Comparison of ENCODE assay signal across 16 cellular contexts in genomic region chr2:237193436-237193835, GRCh38.
DNase-seq lines count a peak whose midpoint lies in the region; ATAC-seq, FAIRE-seq and TF ChIP-seq lines count a peak whose summit lies in the region.
"Had no signal": no experiment of that assay in that cellular context is flagged by ENCODE, and none has a peak within 500 bp of the region (broad histone marks: within the 10 kb centered on the region; RNA-seq: fewer than 3 reads in every experiment).

No MANE protein-coding gene starts in this region.

- H3K27me3 Mint-ChIP-seq in natural killer cell treated with Interleukin-12 subunit alpha and Interleukin-12 subunit beta and Interleukin-15 and Interleukin-18, amount 100 ng/mL, for 72 hours, result peaks cover 6 to 7% of the 10 kb centered on the region in 2 donors
- H3K27me3 Mint-ChIP-seq in natural killer cell (ENCODE audit: low read depth in 2 of 2), result peaks cover 7 to 8% of the 10 kb centered on the region in 2 donors
- H3K27me3 Mint-ChIP-seq in nephron (ENCODE audit: low read depth), result peaks cover 3% of the 10 kb centered on the region
- H3K27me3 Mint-ChIP-seq: CD4-positive, CD25-positive, alpha-beta regulatory T cell had no signal

- peak; percentile 7 to 46 for ATAC-seq in natural killer cell treated with Interleukin-12 subunit alpha and Interleukin-12 subunit beta and Interleukin-15 and Interleukin-18, amount 100 ng/mL, for 72 hours
- ATAC-seq in natural killer cell (no peak), HG02840 (IDR thresholded peaks at IDR 0.05; ENCODE audit: low FRiP score, unreplicated experiment) (no peak)
- ATAC-seq in stimulated activated effector memory CD8-positive, alpha-beta T cell treated with anti-CD3 and anti-CD28 coated beads, Interleukin-12 subunit alpha, Interleukin-12 subunit beta, amount 100 ng/mL, for 72 hours, result peak; percentile 5
- ATAC-seq: GM23338 had no signal

- H3K4me1 Mint-ChIP-seq in natural killer cell treated with Interleukin-12 subunit alpha and Interleukin-12 subunit beta and Interleukin-15 and Interleukin-18, amount 100 ng/mL, for 72 hours (ENCODE audit: low read depth in 2 of 2), result no peaks in the 10 kb centered on the region
- H3K4me1 Mint-ChIP-seq in natural killer cell, result no peaks in the 10 kb centered on the region
- peaks cover 71% of the 10 kb centered on the region for H3K4me1 Mint-ChIP-seq in nephron
- H3K4me1 Mint-ChIP-seq in stimulated activated effector memory CD8-positive, alpha-beta T cell treated with anti-CD3 and anti-CD28 coated beads, Interleukin-12 subunit alpha, Interleukin-12 subunit beta, amount 100 ng/mL, for 72 hours, result no peaks in the 10 kb centered on the region
- H3K4me1 Mint-ChIP-seq: CD4-positive, CD25-positive, alpha-beta regulatory T cell; IgD-negative memory B cell had no signal

- FAIRE-seq in HTR-8/SVneo (lab: Jason Lieb, UNC), result no peak

- no peaks in the 10 kb centered on the region for H3K36me3 Mint-ChIP-seq in natural killer cell treated with Interleukin-12 subunit alpha and Interleukin-12 subunit beta and Interleukin-15 and Interleukin-18, amount 100 ng/mL, for 72 hours
- H3K36me3 Mint-ChIP-seq in natural killer cell (no peaks in the 10 kb centered on the region), nephron (ENCODE audit: low read depth) (no peaks in the 10 kb centered on the region)
- no peaks in the 10 kb centered on the region for H3K36me3 Mint-ChIP-seq in stimulated activated effector memory CD8-positive, alpha-beta T cell treated with anti-CD3 and anti-CD28 coated beads, Interleukin-12 subunit alpha, Interleukin-12 subunit beta, amount 100 ng/mL, for 72 hours
- H3K36me3 Mint-ChIP-seq: CD4-positive, CD25-positive, alpha-beta regulatory T cell had no signal

- H3K9me3 Mint-ChIP-seq in natural killer cell treated with Interleukin-12 subunit alpha and Interleukin-12 subunit beta and Interleukin-15 and Interleukin-18, amount 100 ng/mL, for 72 hours, result no peaks in the 10 kb centered on the region
- H3K9me3 Mint-ChIP-seq in natural killer cell (no peaks in the 10 kb centered on the region), nephron (peaks cover 7% of the 10 kb centered on the region)
- H3K9me3 Mint-ChIP-seq in stimulated activated effector memory CD8-positive, alpha-beta T cell treated with anti-CD3 and anti-CD28 coated beads, Interleukin-12 subunit alpha, Interleukin-12 subunit beta, amount 100 ng/mL, for 72 hours, result no peaks in the 10 kb centered on the region
- H3K9me3 Mint-ChIP-seq: HFFc6, IgD-negative memory B cell had no signal

- H3K27ac Mint-ChIP-seq in natural killer cell treated with Interleukin-12 subunit alpha and Interleukin-12 subunit beta and Interleukin-15 and Interleukin-18, amount 100 ng/mL, for 72 hours, result no peak overlapping the region
- H3K27ac Mint-ChIP-seq in natural killer cell (no peak overlapping the region), nephron (peak overlapping the region in 2 of 3 experiments; percentile 25 to 94)
- H3K27ac Mint-ChIP-seq in stimulated activated effector memory CD8-positive, alpha-beta T cell treated with anti-CD3 and anti-CD28 coated beads, Interleukin-12 subunit alpha, Interleukin-12 subunit beta, amount 100 ng/mL, for 72 hours, result no peak overlapping the region
- H3K27ac Mint-ChIP-seq: CD4-positive, CD25-positive, alpha-beta regulatory T cell; GM23338; HFFc6; IgD-negative memory B cell had no signal

- intact Hi-C loops in natural killer cell (cut with micrococcal nuclease), result no loop called here

- no peak for DNase-seq in natural killer cell treated with Interleukin-12 subunit alpha and Interleukin-12 subunit beta and Interleukin-15 and Interleukin-18, amount 100 ng/mL, for 72 hours (ENCODE audit: low spot score)
- DNase-seq in natural killer cell (no peak), NOMO-1 (lab: John Stamatoyannopoulos, UW; ENCODE audit: unreplicated experiment in 2 of 2) (no peak), HTR-8/SVneo (ENCODE audit: insufficient read length, low spot score) (no peak)
- DNase-seq in stimulated activated effector memory CD8-positive, alpha-beta T cell treated with anti-CD3 and anti-CD28 coated beads, Interleukin-12 subunit alpha, Interleukin-12 subunit beta, amount 100 ng/mL, for 72 hours (ENCODE audit: low spot score in 2 of 2), result no peak
- DNase-seq: 8988T; ACHN; CD4-positive, CD25-positive, alpha-beta regulatory T cell; DMS53; GF-D8; HCEC 1CT; HFFc6 had no signal

- no peak for TF ChIP-seq CTCF in natural killer cell (IDR thresholded peaks at IDR 0.05)
- no peak for TF ChIP-seq CTCF in nephron (IDR thresholded peaks at IDR 0.05; ENCODE audit: unreplicated experiment in 3 of 3)

- H3K4me3 Mint-ChIP-seq in natural killer cell treated with Interleukin-12 subunit alpha and Interleukin-12 subunit beta and Interleukin-15 and Interleukin-18, amount 100 ng/mL, for 72 hours, result no peak overlapping the region
- H3K4me3 Mint-ChIP-seq in natural killer cell (no peak overlapping the region), nephron (no peak overlapping the region)
- no peak overlapping the region for H3K4me3 Mint-ChIP-seq in stimulated activated effector memory CD8-positive, alpha-beta T cell treated with anti-CD3 and anti-CD28 coated beads, Interleukin-12 subunit alpha, Interleukin-12 subunit beta, amount 100 ng/mL, for 72 hours
- H3K4me3 Mint-ChIP-seq: GM23338, HFFc6 had no signal

Comparison
In these comparisons a context has a peak if more than half of its experiments do, and no peak if none do; other contexts are left out.
1. ATAC-seq: peak in natural killer cell treated with Interleukin-12 subunit alpha and Interleukin-12 subunit beta and Interleukin-15 and Interleukin-18, amount 100 ng/mL, for 72 hours (2 of 2) and stimulated activated effector memory CD8-positive, alpha-beta T cell treated with anti-CD3 and anti-CD28 coated beads, Interleukin-12 subunit alpha, Interleukin-12 subunit beta, amount 100 ng/mL, for 72 hours (single experiment); none in natural killer cell (0 of 3) and HG02840 (single experiment).
2. H3K27ac Mint-ChIP-seq: peak in nephron (2 of 3); none in natural killer cell treated with Interleukin-12 subunit alpha and Interleukin-12 subunit beta and Interleukin-15 and Interleukin-18, amount 100 ng/mL, for 72 hours (0 of 2), natural killer cell (0 of 2) and stimulated activated effector memory CD8-positive, alpha-beta T cell treated with anti-CD3 and anti-CD28 coated beads, Interleukin-12 subunit alpha, Interleukin-12 subunit beta, amount 100 ng/mL, for 72 hours (single experiment).